Comparison of ENCODE assay signal across 17 cellular contexts in genomic region chr12:101078144-101078543, GRCh38.
"Had no signal": no experiment of that assay in that cellular context is flagged by ENCODE, and none has a peak within 500 bp of the region (broad histone marks: within the 10 kb centered on the region; RNA-seq: fewer than 3 reads in every experiment).

No MANE protein-coding gene starts in this region.

- H3K9me3 ChIP-seq: heart left ventricle, mucosa of descending colon, pancreas, thoracic aorta had no signal

- H2AFZ ChIP-seq: neural progenitor cell had no signal

- H3K27ac ChIP-seq: heart left ventricle, neural progenitor cell, pancreas had no signal

- H3K36me3 Mint-ChIP-seq: neural progenitor cell; stimulated activated memory B cell treated with anti-CD40 and anti-IgM and Interleukin-4, amounts not matched to agents 10 μg/mL and 1 μg/mL and 100 μg/mL, for 72 hours had no signal

- DNase-seq: effector CD8-positive, alpha-beta T cell; heart left ventricle; kidney glomerular epithelial cell; mucosa of descending colon; naive thymus-derived CD8-positive, alpha-beta T cell; occipital lobe; pancreas; right cardiac atrium; stimulated activated CD4-positive, alpha-beta T cell treated with anti-CD3 and anti-CD28 coated beads, Interleukin-4, amount 100 ng/mL, for 24 hours; trophoblast cell had no signal

- H3K27me3 Mint-ChIP-seq: progenitor cell of endocrine pancreas; stimulated activated memory B cell treated with anti-CD40 and anti-IgM and Interleukin-4, amounts not matched to agents 10 μg/mL and 1 μg/mL and 100 μg/mL, for 72 hours had no signal

- H3K4me1 ChIP-seq: neural progenitor cell, pancreas had no signal

- H3K27ac Mint-ChIP-seq: naive thymus-derived CD8-positive, alpha-beta T cell; neural progenitor cell; progenitor cell of endocrine pancreas; stimulated activated memory B cell treated with anti-CD40 and anti-IgM and Interleukin-4, amounts not matched to agents 10 μg/mL and 1 μg/mL and 100 μg/mL, for 72 hours; stimulated activated naive CD8-positive, alpha-beta T cell treated with anti-CD3 and anti-CD28 coated beads, Interleukin-15, Interleukin-2, amounts not matched to agents 100 ng/mL and 50 ng/mL, for 24 hours had no signal

- H3K4me1 Mint-ChIP-seq: stimulated activated memory B cell treated with anti-CD40 and anti-IgM and Interleukin-4, amounts not matched to agents 10 μg/mL and 1 μg/mL and 100 μg/mL, for 72 hours had no signal

- H3K27me3 ChIP-seq: heart left ventricle, neural progenitor cell, pancreas had no signal

- ATAC-seq: esophagus mucosa; heart left ventricle; mucosa of descending colon; naive thymus-derived CD8-positive, alpha-beta T cell; pancreas; right cardiac atrium; stimulated activated memory B cell treated with anti-CD40 and anti-IgM and Interleukin-4, amounts not matched to agents 10 μg/mL and 1 μg/mL and 100 μg/mL, for 72 hours had no signal

- H3K4me3 Mint-ChIP-seq: naive thymus-derived CD8-positive, alpha-beta T cell; neural progenitor cell; stimulated activated memory B cell treated with anti-CD40 and anti-IgM and Interleukin-4, amounts not matched to agents 10 μg/mL and 1 μg/mL and 100 μg/mL, for 72 hours; stimulated activated naive CD8-positive, alpha-beta T cell treated with anti-CD3 and anti-CD28 coated beads, Interleukin-15, Interleukin-2, amounts not matched to agents 100 ng/mL and 50 ng/mL, for 24 hours had no signal

- H3K4me3 ChIP-seq: coronary artery, heart left ventricle, mucosa of descending colon, neural progenitor cell, pancreas, thoracic aorta had no signal

- H3K36me3 ChIP-seq: heart left ventricle, neural progenitor cell, pancreas, thoracic aorta had no signal

- H3K4me2 ChIP-seq: neural progenitor cell had no signal

- H3K9me3 Mint-ChIP-seq: neural progenitor cell had no signal
